Comparison of ENCODE assay signal across 25 cellular contexts in genomic region chr6:167978607-167979006, GRCh38. TPM values are rescaled to one million over a fixed set of nuclear protein-coding genes. Genes with fewer than 3 reads are reported as not detected.
A peak's percentile ranks its signal among the peaks of the same experiment; 100 is the strongest.
DNase-seq lines count a peak whose midpoint lies in the region; ATAC-seq and TF ChIP-seq lines count a peak whose summit lies in the region.
"Had no signal": no experiment of that assay in that cellular context is flagged by ENCODE, and none has a peak within 500 bp of the region (broad histone marks: within the 10 kb centered on the region; RNA-seq: fewer than 3 reads in every experiment).

No MANE protein-coding gene starts in this region.

- H3K9ac ChIP-seq in mesendoderm (ENCODE audit: low read length) (no peak overlapping the region), neuronal stem cell (ENCODE audit: low read depth, low read length, poor library complexity) (no peak overlapping the region)
- H3K9ac ChIP-seq: BLaER1 had no signal

- DNase-seq in ELF-1 (ENCODE audit: low read depth, low spot score) (peak; percentile 66), coronary artery (ENCODE audit: low spot score) (peak; percentile 38), mesendoderm (peak; percentile 76), neuronal stem cell (ENCODE audit: low spot score) (no peak), NCI-H2196 (lab: John Stamatoyannopoulos, UW; ENCODE audit: unreplicated experiment) (no peak)
- DNase-seq: 8988T; ACHN; BE2C; C1 segment of cervical spinal cord; CD4-positive, alpha-beta memory T cell; CD4-positive, CD25-positive, alpha-beta regulatory T cell; CD8-positive, alpha-beta memory T cell; COR-L47; DMS 273 treated with DMSO at 0.1 percent for 48 hours; DMS153; DMS53; DMS79; DND-41; EL; GF-D8 had no signal

- H3K9me3 ChIP-seq in neuronal stem cell (replicated peaks in 1 of 2; ENCODE audit: control insufficient read depth in 2 of 2, insufficient read depth in 1 of 2, low read depth in 1 of 2, low read length in 2 of 2) = peaks cover 0 to 2% of the 10 kb centered on the region in 2 donors
- H3K9me3 ChIP-seq: BE2C had no signal

- H3K4me2 ChIP-seq in mesendoderm (ENCODE audit: low read length) (no peak overlapping the region), neuronal stem cell (ENCODE audit: insufficient read depth, low read length, poor library complexity, severe bottlenecking) (no peak overlapping the region)
- H3K4me2 ChIP-seq: BLaER1 had no signal

- H3K14ac ChIP-seq in neuronal stem cell (ENCODE audit: low read length) = no peak overlapping the region

- H3K56ac ChIP-seq in mesendoderm (ENCODE audit: low read length) = no peak overlapping the region

- H3K23ac ChIP-seq in mesendoderm (ENCODE audit: low read length) (no peak overlapping the region), neuronal stem cell (ENCODE audit: low read depth, low read length, poor library complexity) (no peak overlapping the region)

- H3K27ac ChIP-seq in coronary artery = no peak overlapping the region
- peak overlapping the region; percentile 94 for H3K27ac ChIP-seq in mesendoderm (ENCODE audit: low read depth, low read length)
- H3K27ac ChIP-seq in neuronal stem cell (replicated peaks; ENCODE audit: low read length) = no peak overlapping the region
- H3K27ac ChIP-seq: BLaER1 had no signal

- ATAC-seq in HG03175 (IDR thresholded peaks at IDR 0.05; ENCODE audit: unreplicated experiment) (no peak), GM21723 (IDR thresholded peaks at IDR 0.05; ENCODE audit: unreplicated experiment) (no peak)

- TF ChIP-seq CTCF in coronary artery (IDR thresholded peaks at IDR 0.05) = no peak

- no peak overlapping the region for H2AFZ ChIP-seq in neuronal stem cell (ENCODE audit: low read length)

- no peaks in the 10 kb centered on the region for H3K79me2 ChIP-seq in mesendoderm (ENCODE audit: control insufficient read depth, insufficient read depth, low read length)

- H4K91ac ChIP-seq in neuronal stem cell (ENCODE audit: low read depth, low read length, poor library complexity) = no peak overlapping the region

- H2BK15ac ChIP-seq in mesendoderm (replicated peaks; ENCODE audit: low read depth) (no peak overlapping the region), neuronal stem cell (ENCODE audit: low read length) (no peak overlapping the region)

- H3K36me3 ChIP-seq in mesendoderm (ENCODE audit: control insufficient read depth, insufficient read depth, low read length) (no peaks in the 10 kb centered on the region), neuronal stem cell (replicated peaks in 1 of 2; ENCODE audit: control insufficient read depth in 2 of 2, insufficient read depth in 2 of 2, low read length in 2 of 2) (no peaks in the 10 kb centered on the region)
- H3K36me3 ChIP-seq: BE2C had no signal

- H4K8ac ChIP-seq in mesendoderm (ENCODE audit: low read depth, low read length) = no peak overlapping the region
- no peak overlapping the region for H4K8ac ChIP-seq in neuronal stem cell (ENCODE audit: low read depth, low read length)

- H3K18ac ChIP-seq in mesendoderm (ENCODE audit: low read length) = peak overlapping the region; percentile 25
- no peak overlapping the region for H3K18ac ChIP-seq in neuronal stem cell (ENCODE audit: low read length)

- H2BK12ac ChIP-seq in neuronal stem cell (ENCODE audit: low read length) = no peak overlapping the region

- no peaks in the 10 kb centered on the region for H3K79me1 ChIP-seq in mesendoderm (ENCODE audit: low read length)
- no peaks in the 10 kb centered on the region for H3K79me1 ChIP-seq in neuronal stem cell (ENCODE audit: low read depth, low read length)

- H2AK5ac ChIP-seq in mesendoderm (ENCODE audit: low read length) (no peak overlapping the region), neuronal stem cell (ENCODE audit: low read depth, low read length) (no peak overlapping the region)

- H2BK120ac ChIP-seq in mesendoderm (ENCODE audit: low read depth, low read length) (peak overlapping the region; percentile 37), neuronal stem cell (ENCODE audit: low read depth, low read length) (no peak overlapping the region)

- no CpG with 5 or more reads among the region's 7 CpGs for WGBS in mesendoderm (ENCODE audit: extremely low coverage, insufficient coverage, low lambda C conversion rate)
- WGBS in neuronal stem cell (ENCODE audit: extremely low coverage in 2 of 2, insufficient read length in 2 of 2, insufficient replicate concordance in 1 of 2), 2 donors = no CpG with 5 or more reads among the region's 7 CpGs

- H3K4ac ChIP-seq in mesendoderm (ENCODE audit: low read depth, low read length) (no peak overlapping the region), neuronal stem cell (ENCODE audit: low read length) (no peak overlapping the region)

- H4K5ac ChIP-seq in mesendoderm (ENCODE audit: low read length) = no peak overlapping the region

- H3K4me3 ChIP-seq in coronary artery (no peak overlapping the region), mesendoderm (ENCODE audit: low read length) (no peak overlapping the region), neuronal stem cell (ENCODE audit: low read length in 2 of 2) (no peak overlapping the region)
- H3K4me3 ChIP-seq: BLaER1 had no signal

- H2BK5ac ChIP-seq in mesendoderm (ENCODE audit: low read length) (peak overlapping the region; percentile 87), neuronal stem cell (ENCODE audit: low read length) (peak overlapping the region; percentile 54)

- peaks cover 7% of the 10 kb centered on the region for H3K4me1 ChIP-seq in mesendoderm (ENCODE audit: control insufficient read depth, low read depth, low read length)
- peaks cover 0 to 10% of the 10 kb centered on the region in 2 donors for H3K4me1 ChIP-seq in neuronal stem cell (ENCODE audit: control insufficient read depth in 2 of 2, insufficient read depth in 1 of 2, low read depth in 1 of 2, low read length in 2 of 2)
- H3K4me1 ChIP-seq: BE2C had no signal

- H3K27me3 ChIP-seq in mesendoderm (ENCODE audit: insufficient read depth, low read length, poor library complexity) (no peaks in the 10 kb centered on the region), neuronal stem cell (ENCODE audit: control insufficient read depth in 3 of 3, insufficient read depth in 3 of 3, low read depth in 1 of 3, low read length in 3 of 3) (no peaks in the 10 kb centered on the region)
- H3K27me3 ChIP-seq: BE2C, BLaER1 had no signal

RNA-seq across cellular contexts. Expression of gene KIF25, which starts 18.9 kb away (rescaled TPM):
- polyA plus RNA-seq in mesendoderm (2013, experiment 1 of 2) = 0.24 TPM
- polyA plus RNA-seq in mesendoderm (2013, experiment 2 of 2) = 0.31 TPM
- 5.8 TPM for polyA plus RNA-seq in neuronal stem cell (2013, experiment 1 of 2)
- 5.1 TPM for polyA plus RNA-seq in neuronal stem cell (2013, experiment 2 of 2)
- polyA plus RNA-seq: AG04450; CD14-positive monocyte; CD4-positive, alpha-beta memory T cell; CD4-positive, CD25-positive, alpha-beta regulatory T cell; CD8-positive, alpha-beta memory T cell had no signal

Comparison
In these comparisons a context has a peak if more than half of its experiments do, and no peak if none do; other contexts are left out.
1. DNase-seq: peak in ELF-1 (single experiment), coronary artery (single experiment) and mesendoderm (single experiment); none in neuronal stem cell (single experiment) and NCI-H2196 (single experiment).